ENCODE assay signal across 28 cellular contexts in genomic region chr6:92828786-92829185, GRCh38.
"Had no signal": no experiment of that assay in that cellular context is flagged by ENCODE, and none has a peak within 500 bp of the region (broad histone marks: within the 10 kb centered on the region; RNA-seq: fewer than 3 reads in every experiment).

No MANE protein-coding gene starts in this region.

- H3K9me3 ChIP-seq: neutrophil, sigmoid colon, stomach, testis, thyroid gland, transverse colon, upper lobe of left lung, vagina had no signal

- H3K4me3 ChIP-seq: left lung, lower lobe of right lung, neural progenitor cell, sigmoid colon, smooth muscle cell, stomach, testis, thyroid gland, transverse colon, upper lobe of left lung, vagina had no signal

- DNase-seq: hippocampal formation; left colon; left lung; lower lobe of right lung; mammary epithelial cell; mesenchymal stem cell; naive B cell; natural killer cell; nephron progenitor cell; occipital lobe; right cardiac atrium; sigmoid colon; stimulated activated CD4-positive, alpha-beta T cell treated with anti-CD3 and anti-CD28 coated beads, Interleukin-2, amount 100 ng/mL, for 24 hours; stimulated activated CD4-positive, alpha-beta T cell treated with anti-CD3 and anti-CD28 coated beads, Interleukin-4, amount 100 ng/mL, for 1 hour; stimulated activated naive B cell treated with anti-CD40 and anti-IgM and Interleukin-4, amounts not matched to agents 10 μg/mL and 1 μg/mL and 100 μg/mL, for 72 hours; stimulated activated naive CD8-positive, alpha-beta T cell treated with anti-CD3 and anti-CD28 coated beads, Interleukin-15, Interleukin-2, amounts not matched to agents 100 U/mL and 50 U/mL, for 24 hours; stomach; testis; thyroid gland; transverse colon; upper lobe of left lung had no signal

- H3K27ac ChIP-seq: left lung, lower lobe of right lung, neural progenitor cell, neutrophil, sigmoid colon, stomach, testis, thyroid gland, transverse colon, upper lobe of left lung, vagina had no signal

- H3K4me3 Mint-ChIP-seq: mesothelial cell of epicardium; naive B cell; natural killer cell; nephron progenitor cell; neural progenitor cell; stimulated activated naive B cell treated with anti-CD40 and anti-IgM and Interleukin-4, amounts not matched to agents 10 μg/mL and 1 μg/mL and 100 μg/mL, for 72 hours had no signal

- H3K4me2 ChIP-seq: neural progenitor cell, smooth muscle cell had no signal

- H3K4me1 Mint-ChIP-seq: mesothelial cell of epicardium; naive B cell; natural killer cell; neural progenitor cell; stimulated activated naive B cell treated with anti-CD40 and anti-IgM and Interleukin-4, amounts not matched to agents 10 μg/mL and 1 μg/mL and 100 μg/mL, for 72 hours had no signal

- H3K36me3 ChIP-seq: left lung, lower lobe of right lung, neural progenitor cell, neutrophil, sigmoid colon, stomach, thyroid gland, transverse colon, upper lobe of left lung, vagina had no signal

- H3K36me3 Mint-ChIP-seq: mesothelial cell of epicardium; naive B cell; natural killer cell; neural progenitor cell; stimulated activated naive B cell treated with anti-CD40 and anti-IgM and Interleukin-4, amounts not matched to agents 10 μg/mL and 1 μg/mL and 100 μg/mL, for 72 hours had no signal

- H3K27me3 Mint-ChIP-seq: naive B cell; progenitor cell of endocrine pancreas; stimulated activated naive B cell treated with anti-CD40 and anti-IgM and Interleukin-4, amounts not matched to agents 10 μg/mL and 1 μg/mL and 100 μg/mL, for 72 hours had no signal

- H3K4me1 ChIP-seq: left lung, lower lobe of right lung, neural progenitor cell, sigmoid colon, stomach, testis, thyroid gland, transverse colon, upper lobe of left lung, vagina had no signal

- FAIRE-seq: keratinocyte had no signal

- H3K27me3 ChIP-seq: left lung, neural progenitor cell, neutrophil, sigmoid colon, stomach, testis, thyroid gland, transverse colon, upper lobe of left lung, vagina had no signal

- H3K27ac Mint-ChIP-seq: mesothelial cell of epicardium; naive B cell; natural killer cell; nephron progenitor cell; neural progenitor cell; progenitor cell of endocrine pancreas; stimulated activated naive B cell treated with anti-CD40 and anti-IgM and Interleukin-4, amounts not matched to agents 10 μg/mL and 1 μg/mL and 100 μg/mL, for 72 hours had no signal

- H3K9ac ChIP-seq: neural progenitor cell had no signal

- ATAC-seq: left colon; left lung; lower lobe of right lung; natural killer cell; right cardiac atrium; stimulated activated naive B cell treated with anti-CD40 and anti-IgM and Interleukin-4, amounts not matched to agents 10 μg/mL and 1 μg/mL and 100 μg/mL, for 72 hours; stimulated activated naive CD8-positive, alpha-beta T cell treated with anti-CD3 and anti-CD28 coated beads, Interleukin-15, Interleukin-2, amounts not matched to agents 100 U/mL and 50 U/mL, for 24 hours had no signal
